Comparison of ENCODE assay signal across 8 cellular contexts in genomic region chr15:65377105-65377975, GRCh38. TPM values are rescaled to one million over a fixed set of nuclear protein-coding genes. Genes with fewer than 3 reads are reported as not detected.
DNase-seq lines count a peak whose midpoint lies in the region; ATAC-seq and TF ChIP-seq lines count a peak whose summit lies in the region.

No MANE protein-coding gene starts in this region.

- ATAC-seq in T-cell (replicated peaks in 1 of 4) (peak; percentile 34 to 57 (median 47)), GM18505 (IDR thresholded peaks at IDR 0.05; ENCODE audit: unreplicated experiment) (no peak), GM19023 (IDR thresholded peaks at IDR 0.05; ENCODE audit: unreplicated experiment) (no peak)

- H3K4me3 Mint-ChIP-seq in T-cell (peak overlapping the region; percentile 67 to 70 (median 69)), nephron (peak overlapping the region; percentile 89 to 97 (median 93))

- no peak for TF ChIP-seq POLR2A in GM18505 (IDR thresholded peaks at IDR 0.05; ENCODE audit: borderline replicate concordance, extremely low read depth, insufficient read depth, insufficient read length)

- H3K36me3 Mint-ChIP-seq in T-cell (no peaks in the 10 kb centered on the region), nephron (ENCODE audit: low read depth) (peaks cover 26% of the 10 kb centered on the region)

- peaks cover 18 to 19% (median 18%) of the 10 kb centered on the region in 3 donors for H3K4me1 Mint-ChIP-seq in T-cell
- H3K4me1 Mint-ChIP-seq in nephron: peaks cover 38% of the 10 kb centered on the region

- peak overlapping the region; percentile 50 for H3K4me3 ChIP-seq in fibroblast of the aortic adventitia (ENCODE audit: low read depth, low read length)

- H3K27me3 Mint-ChIP-seq in T-cell (peaks cover 56 to 66% of the 10 kb centered on the region in 2 donors), nephron (ENCODE audit: low read depth) (peaks cover 24% of the 10 kb centered on the region)

- CTCF ChIA-PET in T-cell (lab: Charles Lee): no interaction called here

- no peak for TF ChIP-seq CTCF in fibroblast of the aortic adventitia (IDR thresholded peaks at IDR 0.05; ENCODE audit: insufficient read depth, low read length)
- TF ChIP-seq CTCF in nephron (IDR thresholded peaks at IDR 0.05; ENCODE audit: unreplicated experiment in 3 of 3): no peak

- H3K9me3 Mint-ChIP-seq in T-cell (no peaks in the 10 kb centered on the region), nephron (no peaks in the 10 kb centered on the region)

- POLR2A ChIA-PET in T-cell (lab: Charles Lee): interaction anchor here in 1 of 2 donors (0.6 kb wide), 1 partner anchor 8 kb away, joined by 3 read pairs; no protein-coding TSS in a partner anchor

- DNase-seq in NCI-H524 (lab: John Stamatoyannopoulos, UW) (peak; percentile 23 to 40), NCI-H524 treated with DMSO at 0.1 percent for 48 hours (lab: John Stamatoyannopoulos, UW) (no peak), T-cell (no peak), fibroblast of the aortic adventitia (ENCODE audit: low read depth) (peak; percentile 8), mesenteric fat pad (ENCODE audit: low spot score) (no peak)

- no peak overlapping the region for H3K27ac Mint-ChIP-seq in T-cell
- H3K27ac Mint-ChIP-seq in nephron: peak overlapping the region; percentile 21 to 89 (median 86)

RNA-seq across cellular contexts. Expression of gene IGDCC3, which starts 0.5 kb away (rescaled TPM):
- total RNA-seq in T-cell (under 1 TPM in 1 of 5 donors, not detected in 4; 0.06 TPM), fibroblast of the aortic adventitia (ENCODE audit: low replicate concordance) (0.25 TPM in 1 of 2 replicates, not detected in the other), mesenteric fat pad (not detected)

RNA-seq across cellular contexts. Expression of gene IGDCC4, which starts 45.4 kb away (rescaled TPM):
- total RNA-seq in T-cell (under 1 TPM in 4 of 5 donors, not detected in 1; 0.13 to 0.32 (median 0.15) TPM), fibroblast of the aortic adventitia (ENCODE audit: low replicate concordance) (1.4 and 7.5 TPM in 2 replicates), mesenteric fat pad (0.64 TPM)

Comparison
In these comparisons a context has a peak if more than half of its experiments do, and no peak if none do; other contexts are left out.
1. DNase-seq: peak in NCI-H524 (2 of 2) and fibroblast of the aortic adventitia (single experiment); none in NCI-H524 treated with DMSO at 0.1 percent for 48 hours (single experiment), T-cell (0 of 34) and mesenteric fat pad (single experiment).
2. ATAC-seq: peak in T-cell (4 of 4); none in GM18505 (single experiment) and GM19023 (single experiment).
3. H3K27ac Mint-ChIP-seq: peak in nephron (3 of 3); none in T-cell (0 of 2).